Comparison of ENCODE assay signal across 23 cellular contexts in the genomic region with DNA sequence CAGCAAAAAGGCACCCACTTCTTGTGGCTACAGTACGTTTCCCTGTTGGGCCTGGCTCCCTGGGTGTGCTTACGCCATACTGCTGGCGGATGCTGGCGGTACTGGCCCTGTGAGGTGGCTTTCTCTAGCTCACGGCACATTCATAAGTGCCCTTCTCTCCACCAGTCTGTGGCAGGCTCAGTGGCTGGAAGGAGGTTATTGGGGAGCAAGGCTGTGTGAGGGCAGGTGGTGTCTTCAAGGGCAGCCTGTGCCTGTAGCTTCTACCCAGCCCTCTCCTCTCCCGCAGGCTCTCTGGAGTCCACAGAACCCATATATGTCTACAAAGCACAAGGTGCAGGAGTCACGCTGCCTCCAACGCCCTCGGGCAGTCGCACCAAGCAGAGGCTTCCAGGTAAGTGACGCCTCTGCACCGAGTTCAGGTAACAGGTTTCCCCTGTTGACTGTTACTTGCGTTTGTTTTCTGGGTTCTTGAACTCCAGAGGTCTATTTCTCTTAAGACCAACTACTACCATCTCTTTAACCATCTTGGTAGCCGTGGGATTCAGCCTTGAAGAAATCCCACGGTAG. TPM values are rescaled to one million over a fixed set of nuclear protein-coding genes. Genes with fewer than 3 reads are reported as not detected.
A peak's percentile ranks its signal among the peaks of the same experiment; 100 is the strongest.
DNase-seq lines count a peak whose midpoint lies in the region; ATAC-seq and TF ChIP-seq lines count a peak whose summit lies in the region.
"Had no signal": no experiment of that assay in that cellular context is flagged by ENCODE, and none has a peak within 500 bp of the region (broad histone marks: within the 10 kb centered on the region; RNA-seq: fewer than 3 reads in every experiment).

No MANE protein-coding gene starts in this region.

- H3K4me1 ChIP-seq in left ventricle myocardium inferior (peaks cover 28% of the 10 kb centered on the region), trophoblast cell (ENCODE audit: control insufficient read depth in 1 of 2, insufficient read depth in 2 of 2, low read length in 2 of 2) (no peaks in the 10 kb centered on the region)
- H3K4me1 ChIP-seq in CD8-positive, alpha-beta memory T cell (ENCODE audit: insufficient read depth, low read length) = peaks cover 3% of the 10 kb centered on the region
- H3K4me1 ChIP-seq: vagina had no signal

- no peak overlapping the region for H3K4me3 ChIP-seq in left ventricle myocardium inferior
- no peak overlapping the region for H3K4me3 ChIP-seq in trophoblast cell (ENCODE audit: low read depth, low read length)
- no peak overlapping the region for H3K4me3 ChIP-seq in CD8-positive, alpha-beta memory T cell (ENCODE audit: low read length)
- H3K4me3 ChIP-seq: hepatocyte, stomach, vagina had no signal

- CTCF ChIA-PET in CD8-positive, alpha-beta memory T cell (lab: Charles Lee) = no interaction called here

- H2AFZ ChIP-seq in trophoblast cell (ENCODE audit: insufficient read depth, low read length, poor library complexity) = no peak overlapping the region
- H2AFZ ChIP-seq: hepatocyte had no signal

- no peak overlapping the region for H3K4me3 Mint-ChIP-seq in CD8-positive, alpha-beta memory T cell
- H3K4me3 Mint-ChIP-seq: activated CD4-positive, alpha-beta T cell treated with anti-CD3 and anti-CD28 coated beads, Interleukin-2, amount 10 ng/mL, durations not matched to agents 24 days and 14 days; CD4-positive, CD25-positive, alpha-beta regulatory T cell; memory B cell; naive thymus-derived CD8-positive, alpha-beta T cell had no signal

- H3K27me3 Mint-ChIP-seq in CD8-positive, alpha-beta memory T cell = no peaks in the 10 kb centered on the region
- H3K27me3 Mint-ChIP-seq: activated CD4-positive, alpha-beta T cell treated with anti-CD3 and anti-CD28 coated beads, Interleukin-2, amount 10 ng/mL, durations not matched to agents 24 days and 14 days; CD4-positive, CD25-positive, alpha-beta regulatory T cell; memory B cell; naive thymus-derived CD8-positive, alpha-beta T cell had no signal

- no peak for TF ChIP-seq CTCF in left ventricle myocardium inferior (IDR thresholded peaks at IDR 0.05; ENCODE audit: borderline replicate concordance)

- no CpG with 5 or more reads among the region's 15 CpGs for WGBS in trophoblast cell (ENCODE audit: extremely low coverage, insufficient coverage, insufficient read length)

- no peak overlapping the region for H3K4ac ChIP-seq in trophoblast cell (ENCODE audit: low read depth, low read length)

- no peak for ATAC-seq in left ventricle myocardium superior
- no peak for ATAC-seq in GM18502 (IDR thresholded peaks at IDR 0.05; ENCODE audit: poor library complexity, unreplicated experiment)
- ATAC-seq: naive thymus-derived CD8-positive, alpha-beta T cell had no signal

- POLR2A ChIA-PET in CD8-positive, alpha-beta memory T cell (lab: Charles Lee) = no interaction called here

- peaks cover 16 to 22% (median 21%) of the 10 kb centered on the region in 3 donors for H3K4me1 Mint-ChIP-seq in CD8-positive, alpha-beta memory T cell

- H3K79me1 ChIP-seq in trophoblast cell (ENCODE audit: low read length) = no peaks in the 10 kb centered on the region

- no peaks in the 10 kb centered on the region for H3K9me3 ChIP-seq in left ventricle myocardium inferior (replicated peaks)
- H3K9me3 ChIP-seq in trophoblast cell (ENCODE audit: insufficient read depth, low read depth, low read length) = no peaks in the 10 kb centered on the region
- H3K9me3 ChIP-seq in CD8-positive, alpha-beta memory T cell (ENCODE audit: low read length) = no peaks in the 10 kb centered on the region
- H3K9me3 ChIP-seq: stomach, vagina had no signal

- H3K18ac ChIP-seq in trophoblast cell (ENCODE audit: low read length) = no peak overlapping the region

- H3K36me3 ChIP-seq in left ventricle myocardium inferior = peaks cover 91% of the 10 kb centered on the region
- H3K36me3 ChIP-seq in trophoblast cell (ENCODE audit: control insufficient read depth in 1 of 2, insufficient read depth in 2 of 2, low read length in 2 of 2) = peaks cover 67 to 78% of the 10 kb centered on the region in 2 experiments
- peaks cover 76% of the 10 kb centered on the region for H3K36me3 ChIP-seq in CD8-positive, alpha-beta memory T cell (ENCODE audit: insufficient read depth, low read length)

- no peak overlapping the region for H2AK5ac ChIP-seq in trophoblast cell (ENCODE audit: low read length)

- H2BK12ac ChIP-seq in trophoblast cell (ENCODE audit: low read length) = no peak overlapping the region

- intact Hi-C loops in left ventricle myocardium inferior (cut with micrococcal nuclease) (no loop called here), left ventricle myocardium superior (cut with micrococcal nuclease) (no loop called here)

- no peak overlapping the region for H3K4me2 ChIP-seq in trophoblast cell (ENCODE audit: low read length)
- H3K4me2 ChIP-seq: hepatocyte had no signal

- H2BK120ac ChIP-seq in trophoblast cell (ENCODE audit: insufficient read depth, low read length, poor library complexity) = no peak overlapping the region

- no peak overlapping the region for H4K8ac ChIP-seq in trophoblast cell (ENCODE audit: low read depth, low read length)

- H3K23ac ChIP-seq in trophoblast cell (ENCODE audit: low read length) = no peak overlapping the region

- DNase-seq in left ventricle myocardium inferior = no peak
- DNase-seq in left ventricle myocardium superior = no peak
- peak; percentile 24 for DNase-seq in fibroblast of gingiva (ENCODE audit: low read depth)
- DNase-seq in trophoblast cell = peak; percentile 29 to 83
- DNase-seq in activated CD4-positive, alpha-beta T cell treated with anti-CD3 and anti-CD28 coated beads, Interleukin-2, amount 50 U/mL, for 4 hours = no peak
- no peak for DNase-seq in NCI-H2107 treated with DMSO at 0.1 percent for 48 hours (lab: John Stamatoyannopoulos, UW; ENCODE audit: unreplicated experiment)
- DNase-seq in CD8-positive, alpha-beta memory T cell = no peak
- DNase-seq: activated CD4-positive, alpha-beta T cell treated with anti-CD3 and anti-CD28 coated beads, Interleukin-2, amount 10 ng/mL, durations not matched to agents 24 days and 14 days; brain microvascular endothelial cell; CD4-positive, CD25-positive, alpha-beta regulatory T cell; cortex of kidney; DMS153; GDM1; naive thymus-derived CD8-positive, alpha-beta T cell; NCI-H1417; NCI-H510A treated with DMSO at 0.1 percent for 48 hours; RPMI8226; stimulated activated CD4-positive, alpha-beta T cell treated with anti-CD3 and anti-CD28 coated beads, Interleukin-4, amount 100 ng/mL, for 4 hours; stomach had no signal

- H3K27ac ChIP-seq in left ventricle myocardium inferior (replicated peaks) = peak overlapping the region; percentile 73
- no peak overlapping the region for H3K27ac ChIP-seq in trophoblast cell (ENCODE audit: low read depth, low read length)
- no peak overlapping the region for H3K27ac ChIP-seq in CD8-positive, alpha-beta memory T cell (ENCODE audit: low read depth, low read length)
- H3K27ac ChIP-seq: brain microvascular endothelial cell, hepatocyte, vagina had no signal

- peak overlapping the region in 1 of 8 donors; percentile 37 for H3K27ac Mint-ChIP-seq in CD8-positive, alpha-beta memory T cell
- H3K27ac Mint-ChIP-seq: activated CD4-positive, alpha-beta T cell treated with anti-CD3 and anti-CD28 coated beads, Interleukin-2, amount 10 ng/mL, durations not matched to agents 24 days and 14 days; memory B cell had no signal

- no peak overlapping the region for H3K14ac ChIP-seq in trophoblast cell (ENCODE audit: low read length)

- peaks cover 5 to 96% (median 28%) of the 10 kb centered on the region in 3 donors for H3K36me3 Mint-ChIP-seq in CD8-positive, alpha-beta memory T cell

- no peak overlapping the region for H4K12ac ChIP-seq in trophoblast cell (ENCODE audit: low read depth, low read length)

- no peak overlapping the region for H3K9ac ChIP-seq in trophoblast cell (ENCODE audit: low read length)

- no peaks in the 10 kb centered on the region for H3K79me2 ChIP-seq in trophoblast cell (ENCODE audit: control insufficient read depth, insufficient read depth, low read length, poor library complexity)
- H3K79me2 ChIP-seq: hepatocyte had no signal

- H3K9me3 Mint-ChIP-seq in CD8-positive, alpha-beta memory T cell = no peaks in the 10 kb centered on the region
- H3K9me3 Mint-ChIP-seq: activated CD4-positive, alpha-beta T cell treated with anti-CD3 and anti-CD28 coated beads, Interleukin-2, amount 10 ng/mL, durations not matched to agents 24 days and 14 days; CD4-positive, CD25-positive, alpha-beta regulatory T cell; memory B cell; naive thymus-derived CD8-positive, alpha-beta T cell had no signal

- no peak overlapping the region for H4K91ac ChIP-seq in trophoblast cell (ENCODE audit: low read depth, low read length)

- H3K27me3 ChIP-seq in left ventricle myocardium inferior (ENCODE audit: low read depth) (no peaks in the 10 kb centered on the region), trophoblast cell (ENCODE audit: insufficient read depth, low read length) (no peaks in the 10 kb centered on the region)
- H3K27me3 ChIP-seq in CD8-positive, alpha-beta memory T cell (ENCODE audit: insufficient read depth, low read length, poor library complexity, severe bottlenecking) = no peaks in the 10 kb centered on the region
- H3K27me3 ChIP-seq: brain microvascular endothelial cell, hepatocyte, stomach, vagina had no signal

- H2BK5ac ChIP-seq in trophoblast cell (ENCODE audit: low read depth, low read length, poor library complexity) = no peak overlapping the region

RNA-seq across cellular contexts. Expression of gene NTAN1, which starts 20.6 kb away (rescaled TPM):
- total RNA-seq in left ventricle myocardium inferior = 17.9 TPM
- 23.7 TPM for total RNA-seq in left ventricle myocardium superior
- polyA plus RNA-seq in trophoblast cell (2013) = 56.5 and 60.0 TPM in 2 replicates
- 10 to 100 TPM; 34.5 to 40.1 TPM for total RNA-seq in CD8-positive, alpha-beta memory T cell
- 59.5 TPM for polyA plus RNA-seq in CD8-positive, alpha-beta memory T cell

RNA-seq across cellular contexts. Expression of gene RRN3, which starts 58.8 kb away (rescaled TPM):
- total RNA-seq in left ventricle myocardium inferior = 24.4 TPM
- 25.8 TPM for total RNA-seq in left ventricle myocardium superior
- 10.4 and 11.3 TPM in 2 replicates for polyA plus RNA-seq in trophoblast cell (2013)
- total RNA-seq in CD8-positive, alpha-beta memory T cell = 10 to 100 TPM; 58.3 to 58.4 TPM
- polyA plus RNA-seq in CD8-positive, alpha-beta memory T cell = 30.2 TPM

Comparison
In these comparisons a context has a peak if more than half of its experiments do, and no peak if none do; other contexts are left out.
1. DNase-seq: peak in fibroblast of gingiva (single experiment) and trophoblast cell (2 of 2); none in left ventricle myocardium inferior (single experiment), left ventricle myocardium superior (single experiment), activated CD4-positive, alpha-beta T cell treated with anti-CD3 and anti-CD28 coated beads, Interleukin-2, amount 50 U/mL, for 4 hours (0 of 2), NCI-H2107 treated with DMSO at 0.1 percent for 48 hours (single experiment) and CD8-positive, alpha-beta memory T cell (0 of 5).